Comparison of ENCODE assay signal across 12 cellular contexts in genomic region chr12:116141110-116141832, GRCh38.
A peak's percentile ranks its signal among the peaks of the same experiment; 100 is the strongest.
DNase-seq lines count a peak whose midpoint lies in the region; ATAC-seq and TF ChIP-seq lines count a peak whose summit lies in the region.
"Had no signal": no experiment of that assay in that cellular context is flagged by ENCODE, and none has a peak within 500 bp of the region (broad histone marks: within the 10 kb centered on the region; RNA-seq: fewer than 3 reads in every experiment).

No MANE protein-coding gene starts in this region.

- no peak overlapping the region for H3K4me3 Mint-ChIP-seq in natural killer cell
- H3K4me3 Mint-ChIP-seq in activated T-cell treated with anti-CD3 and anti-CD28 coated beads, Interleukin-2, amount 50 U/mL, for 4 hours, result no peak overlapping the region

- H3K36me3 ChIP-seq in BLaER1 (no peaks in the 10 kb centered on the region), HEK293 (ENCODE audit: control insufficient read depth in 2 of 2, insufficient read depth in 1 of 2, low read length in 2 of 2) (no peaks in the 10 kb centered on the region)

- no peaks in the 10 kb centered on the region for H3K9me3 Mint-ChIP-seq in natural killer cell
- no peaks in the 10 kb centered on the region for H3K9me3 Mint-ChIP-seq in activated T-cell treated with anti-CD3 and anti-CD28 coated beads, Interleukin-2, amount 50 U/mL, for 4 hours

- CTCF ChIA-PET in HEK293 (lab: Yijun Ruan, JAX), result interaction anchor here (0.6 to 2.3 kb wide), 14 partner anchors 7 to 460 kb away, joined by 3 to 8 read pairs (median 4); no protein-coding TSS in a partner anchor

- H3K27me3 Mint-ChIP-seq in natural killer cell (ENCODE audit: low read depth in 2 of 2), result no peaks in the 10 kb centered on the region
- no peaks in the 10 kb centered on the region for H3K27me3 Mint-ChIP-seq in activated T-cell treated with anti-CD3 and anti-CD28 coated beads, Interleukin-2, amount 50 U/mL, for 4 hours (ENCODE audit: low read depth)

- TF ChIP-seq CTCF in HEK293 (tag by site-specific recombination; IDR thresholded peaks at IDR 0.05) (no peak), VCaP (conservative IDR thresholded peaks at IDR 0.05) (peak; percentile 71), natural killer cell (IDR thresholded peaks at IDR 0.05) (no peak)

- H3K27ac ChIP-seq in BLaER1, result no peak overlapping the region
- H3K27ac ChIP-seq in HEK293 (ENCODE audit: extremely low read depth, low read depth, low read length), result no peak overlapping the region
- peak overlapping the region; percentile 49 for H3K27ac ChIP-seq in VCaP

- peak in 2 of 3 donors; percentile 34 to 37 for ATAC-seq in natural killer cell
- ATAC-seq in activated T-cell treated with anti-CD3 and anti-CD28 coated beads, Interleukin-2, amount 50 U/mL, for 4 hours, result no peak

- peak overlapping the region; percentile 46 for H3K4me2 ChIP-seq in BLaER1

- H3K4me1 Mint-ChIP-seq in natural killer cell, result peaks cover 62 to 66% of the 10 kb centered on the region in 2 donors
- peaks cover 61% of the 10 kb centered on the region for H3K4me1 Mint-ChIP-seq in activated T-cell treated with anti-CD3 and anti-CD28 coated beads, Interleukin-2, amount 50 U/mL, for 4 hours (ENCODE audit: low read depth)

- POLR2A ChIA-PET in HEK293 (lab: Yijun Ruan, JAX), result no interaction called here

- H3K4me3 ChIP-seq in BLaER1 (no peak overlapping the region), HEK293 (ENCODE audit: low read depth, low read length) (no peak overlapping the region)

- H3K9me3 ChIP-seq in BLaER1, result no peaks in the 10 kb centered on the region; the same call in 1 of the 2 replicates
- no peaks in the 10 kb centered on the region for H3K9me3 ChIP-seq in HEK293 (ENCODE audit: control insufficient read depth, insufficient read depth, low read depth, low read length)

- intact Hi-C loops in natural killer cell (cut with micrococcal nuclease), result loop anchor here (5.0 kb wide), 1 partner anchor 56 kb away; no protein-coding TSS in a partner anchor

- H4K20me1 ChIP-seq in BLaER1, result peaks cover 100% of the 10 kb centered on the region

- no peak for DNase-seq in natural killer cell
- DNase-seq in activated naive CD4-positive, alpha-beta T cell treated with Interleukin-2 at 50 U/mL for 16 hours, result no peak
- DNase-seq in occipital lobe (lab: John Stamatoyannopoulos, UW), result no peak
- no peak for DNase-seq in activated T-cell treated with anti-CD3 and anti-CD28 coated beads, Interleukin-2, amount 50 U/mL, for 4 hours
- DNase-seq in NCI-H2227 treated with DMSO at 0.1 percent for 48 hours (lab: John Stamatoyannopoulos, UW), result no peak
- DNase-seq: effector CD8-positive, alpha-beta T cell; left cardiac atrium; NCI-H1436 treated with DMSO at 0.1 percent for 48 hours; T-helper 1 cell had no signal

- no peaks in the 10 kb centered on the region for H3K27me3 ChIP-seq in BLaER1

- H3K4me1 ChIP-seq in BLaER1, result peaks cover 46% of the 10 kb centered on the region
- peaks cover 43% of the 10 kb centered on the region for H3K4me1 ChIP-seq in HEK293 (ENCODE audit: control insufficient read depth, insufficient read depth, low read length)

- H3K9ac ChIP-seq in BLaER1, result peak overlapping the region; percentile 27; the same call in 1 of the 2 replicates

- peak overlapping the region in 1 of 2 donors; percentile 37 for H3K27ac Mint-ChIP-seq in natural killer cell

- H3K36me3 Mint-ChIP-seq in natural killer cell, result no peaks in the 10 kb centered on the region
- no peaks in the 10 kb centered on the region for H3K36me3 Mint-ChIP-seq in activated T-cell treated with anti-CD3 and anti-CD28 coated beads, Interleukin-2, amount 50 U/mL, for 4 hours (ENCODE audit: insufficient read depth)

TF ChIP-seq in HEK293, 187 proteins besides CTCF, POLR2A, EP300 and RAD21:
- TF ChIP-seq ZNF600 (tag by site-specific recombination; IDR thresholded peaks at IDR 0.05) (0 out of 2 replicates have a peak, but pooled peaks have one; percentile 28), ZNF639 (tag by site-specific recombination; IDR thresholded peaks at IDR 0.05) (no peak), ZNF362 (tag by site-specific recombination; IDR thresholded peaks at IDR 0.05) (peak; percentile 53; the same call in 1 of the 2 replicates), ZNF654 (tag by site-specific recombination; IDR thresholded peaks at IDR 0.05; ENCODE audit: low read depth) (peak; percentile 50), ZNF768 (tag by site-specific recombination; IDR thresholded peaks at IDR 0.05) (no peak), KLF9 (tag by site-specific recombination; IDR thresholded peaks at IDR 0.05; ENCODE audit: low read depth) (no peak), ZNF776 (tag by site-specific recombination; IDR thresholded peaks at IDR 0.05; ENCODE audit: borderline replicate concordance) (no peak), OSR2 (tag by site-specific recombination; IDR thresholded peaks at IDR 0.05) (0 out of 2 replicates have a peak, but pooled peaks have one; percentile 29), ZNF112 (tag by site-specific recombination; IDR thresholded peaks at IDR 0.05) (no peak), MEIS1 (CRISPR knock-in tag; IDR thresholded peaks at IDR 0.05; ENCODE audit: borderline replicate concordance) (no peak), ZEB2 (tag by site-specific recombination; IDR thresholded peaks at IDR 0.05) (no peak), ZNF155 (tag by site-specific recombination; IDR thresholded peaks at IDR 0.05) (no peak)

Comparison
In these comparisons a context has a peak if more than half of its experiments do, and no peak if none do; other contexts are left out.
1. ATAC-seq: peak in natural killer cell (2 of 3); none in activated T-cell treated with anti-CD3 and anti-CD28 coated beads, Interleukin-2, amount 50 U/mL, for 4 hours (0 of 2).